Comparison of ENCODE assay signal across 13 cellular contexts in genomic region chr15:51936119-51936478, GRCh38. TPM values are rescaled to one million over a fixed set of nuclear protein-coding genes. Genes with fewer than 3 reads are reported as not detected.
DNase-seq lines count a peak whose midpoint lies in the region; ATAC-seq and TF ChIP-seq lines count a peak whose summit lies in the region.
"Had no signal": no experiment of that assay in that cellular context is flagged by ENCODE, and none has a peak within 500 bp of the region (broad histone marks: within the 10 kb centered on the region; RNA-seq: fewer than 3 reads in every experiment).

No MANE protein-coding gene starts in this region.

- H3K27me3 Mint-ChIP-seq in activated T-cell treated with anti-CD3 and anti-CD28 coated beads, Interleukin-2, amount 50 U/mL, for 72 hours (ENCODE audit: low read depth): no peaks in the 10 kb centered on the region
- no peaks in the 10 kb centered on the region for H3K27me3 Mint-ChIP-seq in activated T-helper 2 cell treated with anti-CD3 and anti-CD28 coated beads, Interferon-gamma antibody, Interleukin-2, Interleukin-4, amounts not matched to agents 10 μg/mL and 5 μg/mL and 100 μg/mL, durations not matched to agents 14 hours and 24 hours and 36 hours (ENCODE audit: low read depth)
- peaks cover under 1% of the 10 kb centered on the region for H3K27me3 Mint-ChIP-seq in neural progenitor cell (ENCODE audit: insufficient read depth, low read depth)

- H3K4me1 ChIP-seq in neural progenitor cell: no peaks in the 10 kb centered on the region

- peak overlapping the region; percentile 63 for H3K27ac Mint-ChIP-seq in activated T-cell treated with anti-CD3 and anti-CD28 coated beads, Interleukin-2, amount 50 U/mL, for 72 hours
- peak overlapping the region; percentile 66 for H3K27ac Mint-ChIP-seq in activated T-helper 2 cell treated with anti-CD3 and anti-CD28 coated beads, Interferon-gamma antibody, Interleukin-2, Interleukin-4, amounts not matched to agents 10 μg/mL and 5 μg/mL and 100 μg/mL, durations not matched to agents 14 hours and 24 hours and 36 hours
- H3K27ac Mint-ChIP-seq in neural progenitor cell: no peak overlapping the region

- H3F3A ChIP-seq in neural progenitor cell (ENCODE audit: low read depth): no peaks in the 10 kb centered on the region

- H3K36me3 ChIP-seq in neural progenitor cell: peaks cover 4% of the 10 kb centered on the region

- no peak overlapping the region for H3K4me3 ChIP-seq in neural progenitor cell
- H3K4me3 ChIP-seq: skin epidermis had no signal

- H3K4me1 Mint-ChIP-seq in activated T-cell treated with anti-CD3 and anti-CD28 coated beads, Interleukin-2, amount 50 U/mL, for 72 hours (ENCODE audit: low read depth): no peaks in the 10 kb centered on the region
- H3K4me1 Mint-ChIP-seq in activated T-helper 2 cell treated with anti-CD3 and anti-CD28 coated beads, Interferon-gamma antibody, Interleukin-2, Interleukin-4, amounts not matched to agents 10 μg/mL and 5 μg/mL and 100 μg/mL, durations not matched to agents 14 hours and 24 hours and 36 hours (ENCODE audit: low read depth): peaks cover 11% of the 10 kb centered on the region
- H3K4me1 Mint-ChIP-seq in neural progenitor cell: no peaks in the 10 kb centered on the region

- peak; percentile 18 for TF ChIP-seq CTCF in neural progenitor cell (IDR thresholded peaks at IDR 0.05)

- no peak overlapping the region for H3K4me3 Mint-ChIP-seq in activated T-cell treated with anti-CD3 and anti-CD28 coated beads, Interleukin-2, amount 50 U/mL, for 72 hours
- no peak overlapping the region for H3K4me3 Mint-ChIP-seq in activated T-helper 2 cell treated with anti-CD3 and anti-CD28 coated beads, Interferon-gamma antibody, Interleukin-2, Interleukin-4, amounts not matched to agents 10 μg/mL and 5 μg/mL and 100 μg/mL, durations not matched to agents 14 hours and 24 hours and 36 hours (ENCODE audit: low read depth)
- H3K4me3 Mint-ChIP-seq in neural progenitor cell: no peak overlapping the region

- no peak overlapping the region for H2AFZ ChIP-seq in neural progenitor cell (replicated peaks)

- H3K79me2 ChIP-seq in neural progenitor cell (ENCODE audit: low read depth): no peaks in the 10 kb centered on the region

- H3K27ac ChIP-seq in neural progenitor cell: no peak overlapping the region
- H3K27ac ChIP-seq: skin epidermis had no signal

- H3K36me3 Mint-ChIP-seq in activated T-cell treated with anti-CD3 and anti-CD28 coated beads, Interleukin-2, amount 50 U/mL, for 72 hours (ENCODE audit: insufficient read depth in 2 of 2): peaks cover 0 to 5% of the 10 kb centered on the region in 2 donors
- peaks cover 29% of the 10 kb centered on the region for H3K36me3 Mint-ChIP-seq in activated T-helper 2 cell treated with anti-CD3 and anti-CD28 coated beads, Interferon-gamma antibody, Interleukin-2, Interleukin-4, amounts not matched to agents 10 μg/mL and 5 μg/mL and 100 μg/mL, durations not matched to agents 14 hours and 24 hours and 36 hours (ENCODE audit: low read depth)
- H3K36me3 Mint-ChIP-seq in neural progenitor cell: peaks cover 14% of the 10 kb centered on the region

- H3K9ac ChIP-seq in neural progenitor cell: no peak overlapping the region

- H3K4me2 ChIP-seq in neural progenitor cell: no peak overlapping the region

- no peak for DNase-seq in activated T-cell treated with anti-CD3 and anti-CD28 coated beads, Interleukin-2, amount 50 U/mL, for 72 hours
- DNase-seq in activated T-cell treated with anti-CD3 and anti-CD28 coated beads for 4 hours: no peak
- no peak for DNase-seq in activated T-helper 2 cell treated with anti-CD3 and anti-CD28 coated beads, Interferon-gamma antibody, Interleukin-2, Interleukin-4, amounts not matched to agents 10 μg/mL and 5 μg/mL and 100 μg/mL, durations not matched to agents 14 hours and 24 hours and 36 hours (ENCODE audit: low spot score)
- no peak for DNase-seq in neural progenitor cell (ENCODE audit: low spot score)
- DNase-seq in OCI-M2 (lab: John Stamatoyannopoulos, UW; ENCODE audit: unreplicated experiment): no peak
- DNase-seq: activated effector memory CD4-positive, alpha-beta T cell treated with anti-CD3 and anti-CD28 coated beads, Interleukin-2, amount 50 U/mL, for 16 hours; DMS79 treated with DMSO at 0.1 percent for 48 hours; kidney; RPMI8226 had no signal

- ATAC-seq in activated T-cell treated with anti-CD3 and anti-CD28 coated beads, Interleukin-2, amount 50 U/mL, for 72 hours (replicated peaks in 1 of 2): no peak
- ATAC-seq in HG03342 (IDR thresholded peaks at IDR 0.05; ENCODE audit: unreplicated experiment) (peak; percentile 9), GM18858 (IDR thresholded peaks at IDR 0.05; ENCODE audit: unreplicated experiment) (no peak), GM21717 (IDR thresholded peaks at IDR 0.05; ENCODE audit: unreplicated experiment) (no peak)

- no peaks in the 10 kb centered on the region for H4K20me1 ChIP-seq in neural progenitor cell (ENCODE audit: low read depth)

- no peaks in the 10 kb centered on the region for H3K9me3 Mint-ChIP-seq in activated T-cell treated with anti-CD3 and anti-CD28 coated beads, Interleukin-2, amount 50 U/mL, for 72 hours
- H3K9me3 Mint-ChIP-seq in activated T-helper 2 cell treated with anti-CD3 and anti-CD28 coated beads, Interferon-gamma antibody, Interleukin-2, Interleukin-4, amounts not matched to agents 10 μg/mL and 5 μg/mL and 100 μg/mL, durations not matched to agents 14 hours and 24 hours and 36 hours: no peaks in the 10 kb centered on the region
- no peaks in the 10 kb centered on the region for H3K9me3 Mint-ChIP-seq in neural progenitor cell

- intact Hi-C loops in activated T-helper 2 cell treated with anti-CD3 and anti-CD28 coated beads, Interferon-gamma antibody, Interleukin-2, Interleukin-4, amounts not matched to agents 10 μg/mL and 5 μg/mL and 100 μg/mL, durations not matched to agents 14 hours and 24 hours and 36 hours (cut with micrococcal nuclease): no loop called here

- H3K27me3 ChIP-seq in neural progenitor cell: no peaks in the 10 kb centered on the region

- H3K9me3 ChIP-seq in neural progenitor cell (ENCODE audit: low read depth): no peaks in the 10 kb centered on the region

RNA-seq across cellular contexts. Expression of gene LEO1, which starts 35.5 kb away (rescaled TPM):
- 10 to 100 TPM; 21.4 to 22.7 TPM for total RNA-seq in activated T-cell treated with anti-CD3 and anti-CD28 coated beads, Interleukin-2, amount 50 U/mL, for 72 hours
- 38.2 TPM in 2 replicates for total RNA-seq in activated T-helper 2 cell treated with anti-CD3 and anti-CD28 coated beads, Interferon-gamma antibody, Interleukin-2, Interleukin-4, amounts not matched to agents 10 μg/mL and 5 μg/mL and 100 μg/mL, durations not matched to agents 14 hours and 24 hours and 36 hours
- total RNA-seq in neural progenitor cell (ENCODE audit: low replicate concordance): 26.6 and 43.9 TPM in 2 replicates
